In genomic region chr11:42857344-42857743, GRCh38 we compare ENCODE assay signal across 7 cellular contexts.
"Had no signal": no experiment of that assay in that cellular context is flagged by ENCODE, and none has a peak within 500 bp of the region (broad histone marks: within the 10 kb centered on the region; RNA-seq: fewer than 3 reads in every experiment).

No MANE protein-coding gene starts in this region.

- FAIRE-seq: G401.6, GM12891, GM12892, GM18507, GM19239 had no signal

- DNase-seq: GDM1, GF-D8 had no signal
